27 cellular contexts compared by ENCODE assay signal in genomic region chr5:123092696-123093095, GRCh38. TPM values are rescaled to one million over a fixed set of nuclear protein-coding genes. Genes with fewer than 3 reads are reported as not detected.
DNase-seq lines count a peak whose midpoint lies in the region; ATAC-seq, FAIRE-seq and TF ChIP-seq lines count a peak whose summit lies in the region.
"Had no signal": no experiment of that assay in that cellular context is flagged by ENCODE, and none has a peak within 500 bp of the region (broad histone marks: within the 10 kb centered on the region; RNA-seq: fewer than 3 reads in every experiment).

No MANE protein-coding gene starts in this region.

- TF ChIP-seq CTCF in glutamatergic neuron (IDR thresholded peaks at IDR 0.05; ENCODE audit: partially characterized antibody, unreplicated experiment) (no peak), neural progenitor cell (IDR thresholded peaks at IDR 0.05) (no peak)

- H3K27ac ChIP-seq in neural progenitor cell (no peak overlapping the region), aorta (ENCODE audit: low read depth in 1 of 2, low read length in 2 of 2) (peak overlapping the region; percentile 42 to 88), small intestine (ENCODE audit: low read depth in 1 of 2, low read length in 1 of 2) (no peak overlapping the region)
- H3K27ac ChIP-seq: cardiac muscle cell, VCaP had no signal

- no peaks in the 10 kb centered on the region for H3K36me3 ChIP-seq in neural progenitor cell
- no peaks in the 10 kb centered on the region for H3K36me3 ChIP-seq in aorta (ENCODE audit: control insufficient read depth in 1 of 2, insufficient read depth in 2 of 2, low read length in 1 of 2)
- no peaks in the 10 kb centered on the region for H3K36me3 ChIP-seq in small intestine (ENCODE audit: control insufficient read depth in 2 of 2, insufficient read depth in 2 of 2, low read length in 2 of 2)
- H3K36me3 ChIP-seq: cardiac muscle cell had no signal

- H3K36me3 Mint-ChIP-seq in glutamatergic neuron (ENCODE audit: unreplicated experiment) (no peaks in the 10 kb centered on the region), neural progenitor cell (no peaks in the 10 kb centered on the region)
- H3K36me3 Mint-ChIP-seq in effector memory CD8-positive, alpha-beta T cell (ENCODE audit: insufficient read depth) = peaks cover 3% of the 10 kb centered on the region
- H3K36me3 Mint-ChIP-seq: CD4-positive, alpha-beta memory T cell had no signal

- H3K4me1 Mint-ChIP-seq in glutamatergic neuron (ENCODE audit: low read depth, unreplicated experiment) (peaks cover 34% of the 10 kb centered on the region), neural progenitor cell (peaks cover 33% of the 10 kb centered on the region)
- peaks cover 23 to 24% of the 10 kb centered on the region in 2 donors for H3K4me1 Mint-ChIP-seq in effector memory CD8-positive, alpha-beta T cell (ENCODE audit: low read depth in 2 of 2)

- H3K27me3 ChIP-seq in neural progenitor cell = peaks cover 100% of the 10 kb centered on the region
- H3K27me3 ChIP-seq in aorta (ENCODE audit: control insufficient read depth in 1 of 2, insufficient read depth in 2 of 2, low read length in 1 of 2) = no peaks in the 10 kb centered on the region
- H3K27me3 ChIP-seq in small intestine (ENCODE audit: control insufficient read depth in 2 of 2, insufficient read depth in 2 of 2, low read length in 2 of 2) = peaks cover 21 to 46% of the 10 kb centered on the region in 2 donors

- H3F3A ChIP-seq in neural progenitor cell (ENCODE audit: low read depth) = peaks cover 26% of the 10 kb centered on the region

- H2AFZ ChIP-seq in neural progenitor cell (replicated peaks) = no peak overlapping the region

- peaks cover 67% of the 10 kb centered on the region for H4K20me1 ChIP-seq in neural progenitor cell (ENCODE audit: low read depth)

- DNase-seq in NCI-H69 (lab: John Stamatoyannopoulos, UW) (peak; percentile 31), glutamatergic neuron (no peak), neural progenitor cell (ENCODE audit: low spot score) (peak; percentile 39), aorta (no peak), small intestine (no peak), GM19238 (ENCODE audit: insufficient read length, low spot score) (no peak)
- no peak for DNase-seq in effector memory CD8-positive, alpha-beta T cell
- DNase-seq: activated CD4-positive, alpha-beta T cell treated with anti-CD3 and anti-CD28 coated beads, Interleukin-2, amount 10 ng/mL, durations not matched to agents 7 days and 5 days; activated naive CD4-positive, alpha-beta T cell treated with anti-CD3 and anti-CD28 coated beads, Interleukin-2, amount 10 ng/mL, durations not matched to agents 7 days and 5 days; activated T-cell treated with anti-CD3 and anti-CD28 coated beads, Interleukin-2, amount 50 U/mL, for 48 hours; amniotic stem cell; CD4-positive, alpha-beta memory T cell; NCI-H1105; NCI-H2029 treated with DMSO at 0.1 percent for 48 hours; NCI-H345; occipital lobe; OCI-M1; stimulated activated CD4-positive, alpha-beta T cell treated with anti-CD3 and anti-CD28 coated beads, Interleukin-12 subunit alpha, Interleukin-12 subunit beta, amount 100 ng/mL, for 4 hours; stimulated activated CD4-positive, alpha-beta T cell treated with anti-CD3 and anti-CD28 coated beads, Interleukin-4, amount 100 ng/mL, for 4 hours; stimulated activated naive CD8-positive, alpha-beta T cell treated with anti-CD3 and anti-CD28 coated beads, Interleukin-15, Interleukin-2, amounts not matched to agents 100 U/mL and 50 U/mL, for 24 hours had no signal

- H3K9ac ChIP-seq in neural progenitor cell = no peak overlapping the region

- peak overlapping the region; percentile 40 for H3K4me3 Mint-ChIP-seq in glutamatergic neuron (ENCODE audit: unreplicated experiment)
- peak overlapping the region; percentile 52 for H3K4me3 Mint-ChIP-seq in neural progenitor cell
- H3K4me3 Mint-ChIP-seq in effector memory CD8-positive, alpha-beta T cell = no peak overlapping the region
- H3K4me3 Mint-ChIP-seq: activated CD4-positive, alpha-beta T cell treated with anti-CD3 and anti-CD28 coated beads, Interleukin-2, amount 10 ng/mL, durations not matched to agents 7 days and 5 days; activated naive CD4-positive, alpha-beta T cell treated with anti-CD3 and anti-CD28 coated beads, Interleukin-2, amount 10 ng/mL, durations not matched to agents 7 days and 5 days had no signal

- H3K9me3 ChIP-seq in neural progenitor cell (ENCODE audit: low read depth) (no peaks in the 10 kb centered on the region), aorta (ENCODE audit: control insufficient read depth, low read length) (no peaks in the 10 kb centered on the region), small intestine (ENCODE audit: control insufficient read depth, low read depth) (no peaks in the 10 kb centered on the region)

- intact Hi-C loops in aorta (cut with DNase I) = loop anchor here in 1 of 2 donors (5.0 kb wide), 2 partner anchors 195 to 270 kb away; no protein-coding TSS in a partner anchor

- H3K4me1 ChIP-seq in neural progenitor cell (peaks cover 35% of the 10 kb centered on the region), aorta (ENCODE audit: control insufficient read depth in 1 of 2, insufficient read depth in 2 of 2, low read length in 2 of 2) (no peaks in the 10 kb centered on the region), small intestine (ENCODE audit: control insufficient read depth in 2 of 2, insufficient read depth in 1 of 2, low read depth in 1 of 2, low read length in 1 of 2) (no peaks in the 10 kb centered on the region)

- H3K27ac Mint-ChIP-seq in glutamatergic neuron (ENCODE audit: unreplicated experiment) = no peak overlapping the region
- no peak overlapping the region for H3K27ac Mint-ChIP-seq in neural progenitor cell
- H3K27ac Mint-ChIP-seq in effector memory CD8-positive, alpha-beta T cell = no peak overlapping the region
- H3K27ac Mint-ChIP-seq: activated CD4-positive, alpha-beta T cell treated with anti-CD3 and anti-CD28 coated beads, Interleukin-2, amount 10 ng/mL, durations not matched to agents 7 days and 5 days; activated naive CD4-positive, alpha-beta T cell treated with anti-CD3 and anti-CD28 coated beads, Interleukin-2, amount 10 ng/mL, durations not matched to agents 7 days and 5 days; CD4-positive, alpha-beta memory T cell had no signal

- H3K27me3 Mint-ChIP-seq in glutamatergic neuron (ENCODE audit: unreplicated experiment) = peaks cover 40% of the 10 kb centered on the region
- H3K27me3 Mint-ChIP-seq in neural progenitor cell (ENCODE audit: insufficient read depth, low read depth) = peaks cover 76% of the 10 kb centered on the region
- H3K27me3 Mint-ChIP-seq in effector memory CD8-positive, alpha-beta T cell = peaks cover 77 to 90% of the 10 kb centered on the region in 2 donors

- peaks cover 25% of the 10 kb centered on the region for H3K9me3 Mint-ChIP-seq in glutamatergic neuron (ENCODE audit: unreplicated experiment)
- peaks cover 5% of the 10 kb centered on the region for H3K9me3 Mint-ChIP-seq in neural progenitor cell
- H3K9me3 Mint-ChIP-seq in effector memory CD8-positive, alpha-beta T cell = no peaks in the 10 kb centered on the region
- H3K9me3 Mint-ChIP-seq: activated CD4-positive, alpha-beta T cell treated with anti-CD3 and anti-CD28 coated beads, Interleukin-2, amount 10 ng/mL, durations not matched to agents 7 days and 5 days; activated naive CD4-positive, alpha-beta T cell treated with anti-CD3 and anti-CD28 coated beads, Interleukin-2, amount 10 ng/mL, durations not matched to agents 7 days and 5 days had no signal

- peak overlapping the region; percentile 78 for H3K4me2 ChIP-seq in neural progenitor cell

- ATAC-seq in aorta (ENCODE audit: low FRiP score) = no peak
- ATAC-seq in effector memory CD8-positive, alpha-beta T cell (replicated peaks) = no peak
- ATAC-seq: HepG2; stimulated activated naive CD8-positive, alpha-beta T cell treated with anti-CD3 and anti-CD28 coated beads, Interleukin-15, Interleukin-2, amounts not matched to agents 100 U/mL and 50 U/mL, for 24 hours had no signal

- WGBS in aorta, 2 donors = 1% methylated on average over 6 of the region's 6 CpGs
- 10 to 24% (median 15%) methylated on average over 6 of the region's 6 CpGs for WGBS in small intestine, 3 donors

- no peak for FAIRE-seq in small intestine (lab: Jason Lieb, UNC)
- FAIRE-seq: endometrium, H54, HepG2 had no signal

- no peak overlapping the region for H3K4me3 ChIP-seq in neural progenitor cell
- peak overlapping the region; percentile 79 to 98 for H3K4me3 ChIP-seq in aorta (ENCODE audit: low read length in 2 of 2)
- no peak overlapping the region for H3K4me3 ChIP-seq in small intestine (ENCODE audit: low read depth in 1 of 2, low read length in 2 of 2)
- H3K4me3 ChIP-seq: cardiac muscle cell had no signal

- no peaks in the 10 kb centered on the region for H3K79me2 ChIP-seq in neural progenitor cell (ENCODE audit: low read depth)

RNA-seq across cellular contexts. Expression of gene PRDM6, which starts 3.7 kb away (rescaled TPM):
- total RNA-seq in glutamatergic neuron (ENCODE audit: unreplicated experiment) = 2.6 TPM
- total RNA-seq in neural progenitor cell (ENCODE audit: low replicate concordance) = not detected in 2 replicates
- 10 to 100 TPM; 26.8 to 40.5 TPM for total RNA-seq in aorta
- 10 to 100 TPM in 1 of 2 donors, 1 to 10 TPM in 1; 7.4 to 30.6 TPM for polyA plus RNA-seq in aorta
- under 1 TPM in 2 of 3 donors, not detected in 1; 0.34 to 0.54 TPM for polyA plus RNA-seq in small intestine
- total RNA-seq: activated CD4-positive, alpha-beta T cell treated with anti-CD3 and anti-CD28 coated beads, Interleukin-2, amount 10 ng/mL, durations not matched to agents 7 days and 5 days; CD4-positive, alpha-beta memory T cell; G401; T-helper 2 cell treated with Interferon-gamma antibody and Interleukin-4, amounts not matched to agents 100 ng/mL and 5 ng/mL, for 36 hours had no signal
- polyA plus RNA-seq: CD4-positive, alpha-beta memory T cell had no signal

RNA-seq across cellular contexts. Expression of gene PPIC, which starts 56.2 kb away (rescaled TPM):
- 5.7 TPM for total RNA-seq in glutamatergic neuron (ENCODE audit: unreplicated experiment)
- total RNA-seq in neural progenitor cell (ENCODE audit: low replicate concordance) = 0.53 TPM in 1 of 2 replicates, not detected in the other
- total RNA-seq in aorta = 10 to 100 TPM; 52.5 to 71.1 TPM
- 10 to 100 TPM; 59.9 to 71.7 TPM for polyA plus RNA-seq in aorta
- polyA plus RNA-seq in small intestine = 10 to 100 TPM; 23.0 to 46.4 (median 34.0) TPM
- total RNA-seq: activated CD4-positive, alpha-beta T cell treated with anti-CD3 and anti-CD28 coated beads, Interleukin-2, amount 10 ng/mL, durations not matched to agents 7 days and 5 days; CD4-positive, alpha-beta memory T cell; T-helper 2 cell treated with Interferon-gamma antibody and Interleukin-4, amounts not matched to agents 100 ng/mL and 5 ng/mL, for 36 hours had no signal
- polyA plus RNA-seq: CD4-positive, alpha-beta memory T cell had no signal

Comparison
In these comparisons a context has a peak if more than half of its experiments do, and no peak if none do; other contexts are left out.
1. DNase-seq: peak in NCI-H69 (single experiment) and neural progenitor cell (single experiment); none in glutamatergic neuron (single experiment), aorta (0 of 2), small intestine (single experiment), GM19238 (single experiment) and effector memory CD8-positive, alpha-beta T cell (0 of 3).
2. H3K4me3 Mint-ChIP-seq: peak in glutamatergic neuron (single experiment) and neural progenitor cell (single experiment); none in effector memory CD8-positive, alpha-beta T cell (0 of 2).
3. H3K27ac ChIP-seq: peak in aorta (2 of 2); none in neural progenitor cell (single experiment) and small intestine (0 of 2).
4. H3K4me3 ChIP-seq: peak in aorta (2 of 2); none in neural progenitor cell (single experiment) and small intestine (0 of 2).